In the genomic region with DNA sequence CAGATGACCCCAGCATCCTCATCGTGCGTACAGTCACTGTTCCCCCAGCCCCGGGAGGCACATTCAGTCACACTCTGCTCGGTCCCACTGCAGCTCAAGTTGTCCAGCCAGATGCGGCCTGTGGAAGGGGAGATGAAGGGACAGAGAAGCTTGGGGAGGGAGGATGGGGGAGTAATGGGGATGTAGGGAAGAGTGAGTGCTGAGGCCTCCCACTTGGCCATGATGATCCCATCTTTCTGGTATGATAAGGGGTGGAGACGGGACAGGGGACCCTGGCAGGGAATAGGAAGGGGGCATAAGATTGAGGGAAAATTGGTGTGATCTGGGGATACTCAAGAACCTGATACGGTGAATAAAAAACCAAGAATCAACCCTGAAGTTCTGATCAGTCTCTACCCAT, we compare ENCODE assay signal across 1 cellular context.
TF ChIP-seq lines count a peak whose summit lies in the region.

No MANE protein-coding gene starts in this region.

TF ChIP-seq in IMR-90, 13 proteins besides CTCF, POLR2A, EP300 and RAD21:
- TF ChIP-seq MAFK (IDR thresholded peaks at IDR 0.05; ENCODE audit: low read depth, low read length) (no peak), MAZ (IDR thresholded peaks at IDR 0.05; ENCODE audit: borderline replicate concordance, low read depth, low read length) (no peak), CHD1 (IDR thresholded peaks at IDR 0.05; ENCODE audit: low read depth, low read length) (no peak)
